ENCODE assay signal across 22 cellular contexts in the genomic region with DNA sequence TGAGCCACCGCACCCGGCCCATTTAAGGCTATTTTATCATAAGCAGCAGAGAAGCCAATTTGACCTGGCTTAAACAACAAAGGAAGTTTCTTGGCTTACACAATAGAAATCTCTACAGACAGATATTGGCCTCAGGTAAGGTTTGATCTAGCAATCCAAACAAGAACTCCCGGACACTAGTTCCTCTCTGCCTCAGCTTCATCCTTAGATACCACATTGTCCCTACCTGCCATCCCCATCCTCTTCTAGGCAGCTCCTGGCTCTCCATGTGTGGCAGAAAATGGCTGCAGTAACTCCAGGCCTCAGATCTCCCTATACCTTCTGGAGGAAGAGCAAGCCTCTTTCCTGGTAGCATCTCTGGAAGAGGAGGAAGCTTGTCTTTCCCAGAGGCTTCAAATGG.
"Had no signal": no experiment of that assay in that cellular context is flagged by ENCODE, and none has a peak within 500 bp of the region (broad histone marks: within the 10 kb centered on the region; RNA-seq: fewer than 3 reads in every experiment).

No MANE protein-coding gene starts in this region.

- H3K4me1 Mint-ChIP-seq: memory B cell; naive thymus-derived CD8-positive, alpha-beta T cell; stimulated activated naive B cell treated with anti-CD40 and anti-IgM and Interleukin-4, amounts not matched to agents 10 μg/mL and 1 μg/mL and 100 μg/mL, for 72 hours had no signal

- H3K4me3 ChIP-seq: left ventricle myocardium inferior, lung, ovary, right atrium auricular region, skin epidermis, stomach, testis, thyroid gland, transverse colon, upper lobe of left lung, vagina had no signal

- H3K4me1 ChIP-seq: left ventricle myocardium inferior, right atrium auricular region, testis, thyroid gland, transverse colon, vagina had no signal

- H3K27me3 Mint-ChIP-seq: progenitor cell of endocrine pancreas had no signal

- H3K27ac Mint-ChIP-seq: memory B cell; naive thymus-derived CD8-positive, alpha-beta T cell; progenitor cell of endocrine pancreas; stimulated activated naive B cell treated with anti-CD40 and anti-IgM and Interleukin-4, amounts not matched to agents 10 μg/mL and 1 μg/mL and 100 μg/mL, for 72 hours had no signal

- H3K27me3 ChIP-seq: ovary, right atrium auricular region, stomach, testis, thyroid gland, transverse colon, upper lobe of left lung, vagina had no signal

- H3K9me3 Mint-ChIP-seq: memory B cell; naive thymus-derived CD8-positive, alpha-beta T cell; stimulated activated naive B cell treated with anti-CD40 and anti-IgM and Interleukin-4, amounts not matched to agents 10 μg/mL and 1 μg/mL and 100 μg/mL, for 72 hours had no signal

- H3K4me3 Mint-ChIP-seq: memory B cell; naive thymus-derived CD8-positive, alpha-beta T cell; stimulated activated naive B cell treated with anti-CD40 and anti-IgM and Interleukin-4, amounts not matched to agents 10 μg/mL and 1 μg/mL and 100 μg/mL, for 72 hours had no signal

- DNase-seq: islet precursor cell; left ventricle myocardium inferior; naive thymus-derived CD8-positive, alpha-beta T cell; ovary; stimulated activated CD4-positive, alpha-beta T cell treated with anti-CD3 and anti-CD28 coated beads, Interleukin-12 subunit alpha, Interleukin-12 subunit beta, amount 100 ng/mL, for 4 hours; stimulated activated CD4-positive, alpha-beta T cell treated with anti-CD3 and anti-CD28 coated beads, Interleukin-15, amount 100 ng/mL, for 24 hours; stimulated activated CD4-positive, alpha-beta T cell treated with anti-CD3 and anti-CD28 coated beads, Interleukin-2, amount 100 ng/mL, for 24 hours; stimulated activated CD4-positive, alpha-beta T cell treated with anti-CD3 and anti-CD28 coated beads, Interleukin-4, amount 100 ng/mL, for 1 hour; stimulated activated naive B cell treated with anti-CD40 and anti-IgM and Interleukin-4, amounts not matched to agents 10 μg/mL and 1 μg/mL and 100 μg/mL, for 72 hours; stimulated activated naive CD8-positive, alpha-beta T cell treated with anti-CD3 and anti-CD28 coated beads, Interleukin-15, Interleukin-2, amounts not matched to agents 100 U/mL and 50 U/mL, for 24 hours; stomach; testis; thyroid gland; transverse colon; upper lobe of left lung had no signal

- H3K36me3 Mint-ChIP-seq: memory B cell; stimulated activated naive B cell treated with anti-CD40 and anti-IgM and Interleukin-4, amounts not matched to agents 10 μg/mL and 1 μg/mL and 100 μg/mL, for 72 hours had no signal

- H3K9me3 ChIP-seq: left ventricle myocardium inferior, ovary, right atrium auricular region, stomach, testis, thyroid gland, transverse colon, upper lobe of left lung, vagina had no signal

- H3K36me3 ChIP-seq: left ventricle myocardium inferior, ovary, right atrium auricular region, stomach, thyroid gland, transverse colon, upper lobe of left lung, vagina had no signal

- ATAC-seq: naive thymus-derived CD8-positive, alpha-beta T cell; sciatic nerve; stimulated activated naive B cell treated with anti-CD40 and anti-IgM and Interleukin-4, amounts not matched to agents 10 μg/mL and 1 μg/mL and 100 μg/mL, for 72 hours; stimulated activated naive CD8-positive, alpha-beta T cell treated with anti-CD3 and anti-CD28 coated beads, Interleukin-15, Interleukin-2, amounts not matched to agents 100 U/mL and 50 U/mL, for 24 hours had no signal

- H3K27ac ChIP-seq: left ventricle myocardium inferior, ovary, right atrium auricular region, skin epidermis, stomach, testis, thyroid gland, transverse colon, upper lobe of left lung, vagina had no signal
